Comparison of ENCODE assay signal across 26 cellular contexts in genomic region chr9:106025449-106025848, GRCh38.
DNase-seq lines count a peak whose midpoint lies in the region; ATAC-seq, FAIRE-seq and TF ChIP-seq lines count a peak whose summit lies in the region.
"Had no signal": no experiment of that assay in that cellular context is flagged by ENCODE, and none has a peak within 500 bp of the region (broad histone marks: within the 10 kb centered on the region; RNA-seq: fewer than 3 reads in every experiment).

No MANE protein-coding gene starts in this region.

- no peak overlapping the region for H2AK5ac ChIP-seq in H9 (ENCODE audit: insufficient read length, low read length)
- H2AK5ac ChIP-seq in mesendoderm (ENCODE audit: low read length), result no peak overlapping the region

- no peak for FAIRE-seq in RCC 7860 (lab: Jason Lieb, UNC)

- no peak overlapping the region for H3K4ac ChIP-seq in H9 (ENCODE audit: low read depth, low read length)
- H3K4ac ChIP-seq in mesendoderm (ENCODE audit: low read depth, low read length), result no peak overlapping the region

- H3T11ph ChIP-seq in H9 (ENCODE audit: low read length), result no peak overlapping the region

- no peak overlapping the region for H2AFZ ChIP-seq in H9 (ENCODE audit: low read length)

- no peak overlapping the region for H4K91ac ChIP-seq in H9 (ENCODE audit: insufficient read length, low read depth, low read length)

- DNase-seq in H9, result peak; percentile 28
- DNase-seq in OCI-M1 (lab: John Stamatoyannopoulos, UW), result peak; percentile 9
- DNase-seq in foreskin keratinocyte, result peak in 1 of 2 donors; percentile 44
- peak; percentile 39 for DNase-seq in mesendoderm
- no peak for DNase-seq in activated effector memory CD4-positive, alpha-beta T cell treated with anti-CD3 and anti-CD28 coated beads, Interleukin-2, amount 50 U/mL, for 16 hours
- no peak for DNase-seq in RCC 7860 (ENCODE audit: low spot score)
- no peak for DNase-seq in midbrain (lab: John Stamatoyannopoulos, UW)
- DNase-seq: activated CD4-positive, alpha-beta T cell treated with anti-CD3 and anti-CD28 coated beads, Interleukin-2, amount 50 U/mL, for 48 hours; activated naive CD4-positive, alpha-beta T cell; activated T-cell treated with anti-CD3 and anti-CD28 coated beads for 4 hours; amygdala; effector CD8-positive, alpha-beta T cell; HCEC 1CT; MV-4-11; natural killer cell; NCI-H2081; NCI-H510A treated with DMSO at 0.1 percent for 48 hours; SIG-M5; stimulated activated CD4-positive, alpha-beta T cell treated with anti-CD3 and anti-CD28 coated beads, Interleukin-2, amount 100 ng/mL, for 48 hours; T-helper 17 cell; transverse colon had no signal

- H3K4me3 Mint-ChIP-seq in H9, result no peak overlapping the region
- H3K4me3 Mint-ChIP-seq: central memory CD8-positive, alpha-beta T cell; memory B cell; natural killer cell; stimulated activated naive CD8-positive, alpha-beta T cell treated with anti-CD3 and anti-CD28 coated beads, Interleukin-15, Interleukin-2, amounts not matched to agents 100 ng/mL and 50 ng/mL, for 24 hours; T-helper 17 cell had no signal

- H2BK15ac ChIP-seq in H9 (ENCODE audit: low read depth, low read length) (no peak overlapping the region), mesendoderm (replicated peaks; ENCODE audit: low read depth) (no peak overlapping the region)

- peaks cover under 1% of the 10 kb centered on the region; the same call in 1 of the 2 replicates for H3K4me1 ChIP-seq in H9 (ENCODE audit: insufficient read depth, low read length)
- no peaks in the 10 kb centered on the region for H3K4me1 ChIP-seq in foreskin keratinocyte
- no peaks in the 10 kb centered on the region for H3K4me1 ChIP-seq in mesendoderm (ENCODE audit: control insufficient read depth, low read depth, low read length)
- H3K4me1 ChIP-seq: transverse colon had no signal

- no peaks in the 10 kb centered on the region for H3K27me3 Mint-ChIP-seq in H9 (ENCODE audit: low read depth)
- H3K27me3 Mint-ChIP-seq: central memory CD8-positive, alpha-beta T cell; memory B cell; T-helper 17 cell had no signal

- no peak overlapping the region for H3K4me2 ChIP-seq in H9 (ENCODE audit: insufficient read depth, insufficient read length, low read length)
- no peak overlapping the region for H3K4me2 ChIP-seq in mesendoderm (ENCODE audit: low read length)

- no peak overlapping the region for H3K14ac ChIP-seq in H9 (ENCODE audit: insufficient read depth, low read length)

- no peak overlapping the region for H2BK5ac ChIP-seq in H9 (ENCODE audit: insufficient read length, low read length)
- no peak overlapping the region for H2BK5ac ChIP-seq in mesendoderm (ENCODE audit: low read length)

- H4K20me1 ChIP-seq in H9 (ENCODE audit: control insufficient read depth, insufficient read depth, insufficient read length), result no peaks in the 10 kb centered on the region

- no peaks in the 10 kb centered on the region for H3K27me3 ChIP-seq in H9 (ENCODE audit: insufficient read depth, low read length)
- H3K27me3 ChIP-seq in foreskin keratinocyte, result peaks cover 3% of the 10 kb centered on the region
- H3K27me3 ChIP-seq in mesendoderm (ENCODE audit: insufficient read depth, low read length, poor library complexity), result no peaks in the 10 kb centered on the region
- H3K27me3 ChIP-seq: transverse colon had no signal

- H3K9ac ChIP-seq in H9 (ENCODE audit: extremely low read depth, insufficient read length, low read length) (no peak overlapping the region), mesendoderm (ENCODE audit: low read length) (no peak overlapping the region)

- H3K36me3 Mint-ChIP-seq in H9 (ENCODE audit: insufficient read depth in 1 of 3, low read depth in 3 of 3), result peaks cover 0 to 13% (median 4%) of the 10 kb centered on the region in 3 experiments; a peak in 5 of 7 replicates
- H3K36me3 Mint-ChIP-seq: memory B cell, natural killer cell had no signal

- H4K5ac ChIP-seq in H9 (ENCODE audit: insufficient read length, low read depth, low read length) (no peak overlapping the region), mesendoderm (ENCODE audit: low read length) (no peak overlapping the region)

- H3K23me2 ChIP-seq in H9 (ENCODE audit: insufficient read length, low read depth, low read length, poor library complexity, severe bottlenecking), result no peaks in the 10 kb centered on the region

- H3K79me1 ChIP-seq in H9 (ENCODE audit: insufficient read depth, low read depth, low read length, poor library complexity, severe bottlenecking), result no peaks in the 10 kb centered on the region
- H3K79me1 ChIP-seq in mesendoderm (ENCODE audit: low read length), result no peaks in the 10 kb centered on the region

- H3K56ac ChIP-seq in H9 (ENCODE audit: insufficient read length, low read depth, low read length), result no peak overlapping the region
- H3K56ac ChIP-seq in mesendoderm (ENCODE audit: low read length), result no peak overlapping the region

- H3K18ac ChIP-seq in H9 (ENCODE audit: insufficient read length, low read depth, low read length), result no peak overlapping the region
- H3K18ac ChIP-seq in mesendoderm (ENCODE audit: low read length), result no peak overlapping the region

- H3K27ac ChIP-seq in H9 (ENCODE audit: insufficient read length, low read depth, low read length), result no peak overlapping the region
- no peak overlapping the region for H3K27ac ChIP-seq in foreskin keratinocyte
- no peak overlapping the region for H3K27ac ChIP-seq in mesendoderm (ENCODE audit: low read depth, low read length)
- H3K27ac ChIP-seq: HL-60, transverse colon had no signal

- H3K79me2 ChIP-seq in H9 (ENCODE audit: insufficient read depth, low read length) (no peaks in the 10 kb centered on the region), mesendoderm (ENCODE audit: control insufficient read depth, insufficient read depth, low read length) (no peaks in the 10 kb centered on the region)

- H3K27ac Mint-ChIP-seq in H9, result no peak overlapping the region
- H3K27ac Mint-ChIP-seq: memory B cell; natural killer cell; stimulated activated naive CD8-positive, alpha-beta T cell treated with anti-CD3 and anti-CD28 coated beads, Interleukin-15, Interleukin-2, amounts not matched to agents 100 ng/mL and 50 ng/mL, for 24 hours; T-helper 17 cell had no signal

- peak; percentile 54 for ATAC-seq in foreskin keratinocyte
- ATAC-seq in GM18520 (IDR thresholded peaks at IDR 0.05; ENCODE audit: unreplicated experiment), result no peak
- ATAC-seq: natural killer cell, T-helper 17 cell had no signal

- no peak overlapping the region for H3K4me3 ChIP-seq in mesendoderm (ENCODE audit: low read length)
- H3K4me3 ChIP-seq: transverse colon had no signal

- no CpG with 5 or more reads among the region's 4 CpGs for WGBS in H9 (ENCODE audit: extremely low coverage, insufficient read length, low lambda C conversion rate)
- WGBS in mesendoderm (ENCODE audit: extremely low coverage, insufficient coverage, low lambda C conversion rate), result no CpG with 5 or more reads among the region's 4 CpGs

- TF ChIP-seq CTCF in H9 (conservative IDR thresholded peaks at IDR 0.05) (peak; percentile 49), foreskin keratinocyte (conservative IDR thresholded peaks at IDR 0.05) (peak; percentile 42)

- H4K8ac ChIP-seq in H9 (replicated peaks; ENCODE audit: insufficient read length, low read depth, low read length), result no peak overlapping the region
- H4K8ac ChIP-seq in mesendoderm (ENCODE audit: low read depth, low read length), result no peak overlapping the region

- H2BK120ac ChIP-seq in H9 (ENCODE audit: low read depth, low read length, poor library complexity, severe bottlenecking) (no peak overlapping the region), mesendoderm (ENCODE audit: low read depth, low read length) (no peak overlapping the region)

- H2BK12ac ChIP-seq in H9 (ENCODE audit: insufficient read length, low read depth, low read length), result no peak overlapping the region

- no peak overlapping the region for H2BK20ac ChIP-seq in H9 (ENCODE audit: low read depth, low read length, poor library complexity, severe bottlenecking)

- no peaks in the 10 kb centered on the region for H3K9me3 ChIP-seq in H9 (ENCODE audit: control insufficient read depth, low read depth, low read length)
- H3K9me3 ChIP-seq: transverse colon had no signal

- H3K36me3 ChIP-seq in mesendoderm (ENCODE audit: control insufficient read depth, insufficient read depth, low read length), result no peaks in the 10 kb centered on the region
- H3K36me3 ChIP-seq: transverse colon had no signal

- H3K4me1 Mint-ChIP-seq in H9, result peaks cover 17 to 25% of the 10 kb centered on the region in 2 experiments
- H3K4me1 Mint-ChIP-seq: central memory CD8-positive, alpha-beta T cell; memory B cell; natural killer cell; T-helper 17 cell had no signal

- H3K9me3 Mint-ChIP-seq in H9, result peaks cover 7 to 12% of the 10 kb centered on the region in 2 experiments; a peak in 4 of 5 replicates

- no peak overlapping the region for H3K23ac ChIP-seq in H9 (ENCODE audit: insufficient read length, low read depth, low read length)
- H3K23ac ChIP-seq in mesendoderm (ENCODE audit: low read length), result no peak overlapping the region

Comparison
In these comparisons a context has a peak if more than half of its experiments do, and no peak if none do; other contexts are left out.
1. DNase-seq: peak in H9 (single experiment), OCI-M1 (single experiment) and mesendoderm (single experiment); none in activated effector memory CD4-positive, alpha-beta T cell treated with anti-CD3 and anti-CD28 coated beads, Interleukin-2, amount 50 U/mL, for 16 hours (single experiment), RCC 7860 (single experiment) and midbrain (single experiment).